3 cellular contexts compared by ENCODE assay signal in the genomic region with DNA sequence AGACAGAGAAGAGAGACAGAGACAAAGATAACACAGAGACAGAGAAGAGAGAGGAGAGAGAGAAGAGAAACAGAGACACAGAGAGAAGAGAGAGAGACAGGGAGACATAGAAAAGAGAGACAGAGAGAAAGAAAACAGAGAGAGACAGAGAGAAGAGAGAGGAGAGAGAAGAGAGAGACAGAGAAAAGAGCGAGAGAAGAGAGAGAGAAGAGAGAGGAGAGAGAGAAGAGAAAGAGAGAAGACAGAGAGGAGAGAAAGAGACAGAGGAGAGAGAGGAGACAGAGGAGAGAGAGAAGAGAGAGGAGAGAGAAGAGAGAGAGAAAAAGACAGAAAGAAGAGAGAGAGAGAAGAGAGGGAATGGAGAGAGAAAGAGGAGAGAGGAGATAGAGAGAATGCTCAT.
"Had no signal": no experiment of that assay in that cellular context is flagged by ENCODE, and none has a peak within 500 bp of the region (broad histone marks: within the 10 kb centered on the region; RNA-seq: fewer than 3 reads in every experiment).

No MANE protein-coding gene starts in this region.

- DNase-seq: GDM1, GF-D8 had no signal

- ATAC-seq: GM12878 had no signal

- H3K4me3 ChIP-seq: GM12878 had no signal
